In genomic region chr11:102471474-102471873, GRCh38 we compare ENCODE assay signal across 20 cellular contexts. TPM values are rescaled to one million over a fixed set of nuclear protein-coding genes. Genes with fewer than 3 reads are reported as not detected.
DNase-seq lines count a peak whose midpoint lies in the region; ATAC-seq and TF ChIP-seq lines count a peak whose summit lies in the region.
"Had no signal": no experiment of that assay in that cellular context is flagged by ENCODE, and none has a peak within 500 bp of the region (broad histone marks: within the 10 kb centered on the region; RNA-seq: fewer than 3 reads in every experiment).

No MANE protein-coding gene starts in this region.

- peaks cover 72% of the 10 kb centered on the region for H3K4me1 Mint-ChIP-seq in activated naive CD8-positive, alpha-beta T cell treated with anti-CD3 and anti-CD28 coated beads, Interleukin-2, amount 10 ng/mL, durations not matched to agents 7 days and 5 days
- H3K4me1 Mint-ChIP-seq in activated naive CD8-positive, alpha-beta T cell treated with anti-CD3 and anti-CD28 coated beads, Interleukin-2, amount 50 U/mL, for 24 hours = peaks cover 92% of the 10 kb centered on the region
- H3K4me1 Mint-ChIP-seq in GM23338 = peaks cover 4% of the 10 kb centered on the region; the same call in 1 of the 3 replicates
- H3K4me1 Mint-ChIP-seq in central memory CD8-positive, alpha-beta T cell = peaks cover 38% of the 10 kb centered on the region

- H3K4me3 ChIP-seq in GM23338 = no peak overlapping the region
- no peak overlapping the region for H3K4me3 ChIP-seq in suprapubic skin
- no peak overlapping the region for H3K4me3 ChIP-seq in hepatocyte
- H3K4me3 ChIP-seq: MG63, SK-N-MC had no signal

- no peak for DNase-seq in activated naive CD8-positive, alpha-beta T cell treated with anti-CD3 and anti-CD28 coated beads, Interleukin-2, amount 10 ng/mL, durations not matched to agents 7 days and 5 days
- DNase-seq in activated naive CD8-positive, alpha-beta T cell treated with anti-CD3 and anti-CD28 coated beads, Interleukin-2, amount 50 U/mL, for 24 hours = no peak
- DNase-seq in GM23338 (ENCODE audit: low spot score) = no peak
- no peak for DNase-seq in central memory CD8-positive, alpha-beta T cell (ENCODE audit: low spot score in 2 of 2)
- no peak for DNase-seq in suprapubic skin (ENCODE audit: low spot score in 2 of 2)
- no peak for DNase-seq in hepatocyte (ENCODE audit: low spot score)
- DNase-seq in caudate nucleus (lab: John Stamatoyannopoulos, UW) = no peak
- DNase-seq: AML-193, Caco-2, H9, IMR-90, MG63, NCI-H1048, NCI-H1436, NCI-H1930, NCI-H526 treated with DMSO at 0.1 percent for 48 hours, SHP77 had no signal

- H3K27me3 ChIP-seq in GM23338 (ENCODE audit: insufficient read depth) = no peaks in the 10 kb centered on the region
- H3K27me3 ChIP-seq in suprapubic skin = no peaks in the 10 kb centered on the region
- no peaks in the 10 kb centered on the region for H3K27me3 ChIP-seq in hepatocyte
- H3K27me3 ChIP-seq: MG63 had no signal

- no peaks in the 10 kb centered on the region for H3K79me2 ChIP-seq in GM23338 (replicated peaks; ENCODE audit: insufficient read depth)
- H3K79me2 ChIP-seq in hepatocyte = no peaks in the 10 kb centered on the region

- no peak for TF ChIP-seq EP300 in suprapubic skin (IDR thresholded peaks at IDR 0.05)

- H3K4me2 ChIP-seq in GM23338 (no peak overlapping the region), hepatocyte (no peak overlapping the region)

- peaks cover 12% of the 10 kb centered on the region for H3K36me3 Mint-ChIP-seq in activated naive CD8-positive, alpha-beta T cell treated with anti-CD3 and anti-CD28 coated beads, Interleukin-2, amount 10 ng/mL, durations not matched to agents 7 days and 5 days
- no peaks in the 10 kb centered on the region for H3K36me3 Mint-ChIP-seq in activated naive CD8-positive, alpha-beta T cell treated with anti-CD3 and anti-CD28 coated beads, Interleukin-2, amount 50 U/mL, for 24 hours (ENCODE audit: low read depth)
- H3K36me3 Mint-ChIP-seq in GM23338 (ENCODE audit: low read depth) = no peaks in the 10 kb centered on the region
- H3K36me3 Mint-ChIP-seq in central memory CD8-positive, alpha-beta T cell (ENCODE audit: insufficient read depth) = peaks cover 2% of the 10 kb centered on the region
- H3K36me3 Mint-ChIP-seq: CD14-positive monocyte had no signal

- H3K27me3 Mint-ChIP-seq in activated naive CD8-positive, alpha-beta T cell treated with anti-CD3 and anti-CD28 coated beads, Interleukin-2, amount 10 ng/mL, durations not matched to agents 7 days and 5 days = no peaks in the 10 kb centered on the region
- no peaks in the 10 kb centered on the region for H3K27me3 Mint-ChIP-seq in activated naive CD8-positive, alpha-beta T cell treated with anti-CD3 and anti-CD28 coated beads, Interleukin-2, amount 50 U/mL, for 24 hours
- H3K27me3 Mint-ChIP-seq in GM23338 (ENCODE audit: insufficient read depth, low read depth, poor library complexity) = peaks cover 4% of the 10 kb centered on the region
- H3K27me3 Mint-ChIP-seq in central memory CD8-positive, alpha-beta T cell = no peaks in the 10 kb centered on the region

- TF ChIP-seq CTCF in GM23338 (conservative IDR thresholded peaks at IDR 0.05; ENCODE audit: low read depth in 2 of 2) (no peak), suprapubic skin (IDR thresholded peaks at IDR 0.05) (no peak), hepatocyte (IDR thresholded peaks at IDR 0.05; ENCODE audit: poor library complexity) (no peak)

- TF ChIP-seq POLR2A in suprapubic skin (IDR thresholded peaks at IDR 0.05) = no peak

- H2AFZ ChIP-seq in GM23338 (peak overlapping the region; percentile 6; the same call in 1 of the 2 replicates), hepatocyte (no peak overlapping the region)

- H3F3A ChIP-seq in GM23338 (replicated peaks; ENCODE audit: low read depth) = no peaks in the 10 kb centered on the region

- peak overlapping the region; percentile 50 for H3K4me3 Mint-ChIP-seq in activated naive CD8-positive, alpha-beta T cell treated with anti-CD3 and anti-CD28 coated beads, Interleukin-2, amount 10 ng/mL, durations not matched to agents 7 days and 5 days
- H3K4me3 Mint-ChIP-seq in activated naive CD8-positive, alpha-beta T cell treated with anti-CD3 and anti-CD28 coated beads, Interleukin-2, amount 50 U/mL, for 24 hours = no peak overlapping the region
- H3K4me3 Mint-ChIP-seq in GM23338 = no peak overlapping the region
- H3K4me3 Mint-ChIP-seq in central memory CD8-positive, alpha-beta T cell = no peak overlapping the region
- H3K4me3 Mint-ChIP-seq: CD14-positive monocyte, H9 had no signal

- POLR2A ChIA-PET in activated naive CD8-positive, alpha-beta T cell treated with anti-CD3 and anti-CD28 coated beads, Interleukin-2, amount 10 ng/mL, durations not matched to agents 7 days and 5 days (lab: Charles Lee) = interaction anchor here (1.5 kb wide), 1 partner anchor 13 kb away, joined by 3 read pairs; no protein-coding TSS in a partner anchor

- no peak overlapping the region for H3K27ac ChIP-seq in GM23338 (ENCODE audit: low read depth)
- H3K27ac ChIP-seq in suprapubic skin = peak overlapping the region; percentile 8
- no peak overlapping the region for H3K27ac ChIP-seq in hepatocyte
- no peak overlapping the region for H3K27ac ChIP-seq in caudate nucleus (ENCODE audit: low read depth, low read length)
- H3K27ac ChIP-seq: SK-N-MC had no signal

- no peaks in the 10 kb centered on the region for H4K20me1 ChIP-seq in GM23338 (replicated peaks; ENCODE audit: insufficient read depth)
- H4K20me1 ChIP-seq in hepatocyte (ENCODE audit: insufficient read depth, poor library complexity, severe bottlenecking) = no peaks in the 10 kb centered on the region

- peak overlapping the region; percentile 26 for H3K27ac Mint-ChIP-seq in activated naive CD8-positive, alpha-beta T cell treated with anti-CD3 and anti-CD28 coated beads, Interleukin-2, amount 10 ng/mL, durations not matched to agents 7 days and 5 days
- H3K27ac Mint-ChIP-seq in activated naive CD8-positive, alpha-beta T cell treated with anti-CD3 and anti-CD28 coated beads, Interleukin-2, amount 50 U/mL, for 24 hours = no peak overlapping the region
- no peak overlapping the region for H3K27ac Mint-ChIP-seq in GM23338
- H3K27ac Mint-ChIP-seq in central memory CD8-positive, alpha-beta T cell (ENCODE audit: low read depth) = peak overlapping the region; percentile 75
- H3K27ac Mint-ChIP-seq: H9 had no signal

- H3K9me2 ChIP-seq in GM23338 (ENCODE audit: insufficient read depth) = no peaks in the 10 kb centered on the region
- H3K9me2 ChIP-seq in hepatocyte (replicated peaks; ENCODE audit: insufficient read depth) = no peaks in the 10 kb centered on the region

- H3K4me1 ChIP-seq in GM23338 (ENCODE audit: insufficient read depth) (0 out of 2 replicates have a peak, but pooled peaks cover 5% of the 10 kb centered on the region), suprapubic skin (peaks cover 33% of the 10 kb centered on the region), hepatocyte (ENCODE audit: insufficient read depth) (peaks cover 38% of the 10 kb centered on the region)

- ATAC-seq in activated naive CD8-positive, alpha-beta T cell treated with anti-CD3 and anti-CD28 coated beads, Interleukin-2, amount 10 ng/mL, durations not matched to agents 7 days and 5 days (ENCODE audit: low read depth) = no peak
- ATAC-seq in activated naive CD8-positive, alpha-beta T cell treated with anti-CD3 and anti-CD28 coated beads, Interleukin-2, amount 50 U/mL, for 24 hours = no peak
- no peak for ATAC-seq in GM23338
- no peak for ATAC-seq in central memory CD8-positive, alpha-beta T cell (replicated peaks; ENCODE audit: extremely low read depth, poor library complexity, severe bottlenecking)

- H3K9me3 ChIP-seq in suprapubic skin = no peaks in the 10 kb centered on the region
- no peaks in the 10 kb centered on the region for H3K9me3 ChIP-seq in hepatocyte (ENCODE audit: low read depth)
- H3K9me3 ChIP-seq: Caco-2, MG63 had no signal

- H3K9me3 Mint-ChIP-seq in activated naive CD8-positive, alpha-beta T cell treated with anti-CD3 and anti-CD28 coated beads, Interleukin-2, amount 10 ng/mL, durations not matched to agents 7 days and 5 days = peaks cover 2% of the 10 kb centered on the region
- no peaks in the 10 kb centered on the region for H3K9me3 Mint-ChIP-seq in activated naive CD8-positive, alpha-beta T cell treated with anti-CD3 and anti-CD28 coated beads, Interleukin-2, amount 50 U/mL, for 24 hours
- H3K9me3 Mint-ChIP-seq in GM23338 = no peaks in the 10 kb centered on the region
- no peaks in the 10 kb centered on the region for H3K9me3 Mint-ChIP-seq in central memory CD8-positive, alpha-beta T cell
- H3K9me3 Mint-ChIP-seq: CD14-positive monocyte, H9 had no signal

- no peaks in the 10 kb centered on the region for H3K36me3 ChIP-seq in GM23338 (ENCODE audit: insufficient read depth)
- no peaks in the 10 kb centered on the region for H3K36me3 ChIP-seq in suprapubic skin
- no peaks in the 10 kb centered on the region for H3K36me3 ChIP-seq in hepatocyte (replicated peaks; ENCODE audit: insufficient read depth, low read depth)
- H3K36me3 ChIP-seq: MG63 had no signal

TF ChIP-seq in GM23338, 12 proteins besides CTCF, POLR2A, EP300 and RAD21 (continues in another document):
- TF ChIP-seq EZH2phosphoT487 (IDR thresholded peaks at IDR 0.05; ENCODE audit: unreplicated experiment) (no peak), EZH2 (IDR thresholded peaks at IDR 0.05; ENCODE audit: low read depth, unreplicated experiment) (no peak)

RNA-seq across cellular contexts. Expression of gene TMEM123, which starts 18.9 kb away (rescaled TPM):
- 100 to 1,000 TPM; 490 to 493 TPM for total RNA-seq in activated naive CD8-positive, alpha-beta T cell treated with anti-CD3 and anti-CD28 coated beads, Interleukin-2, amount 10 ng/mL, durations not matched to agents 7 days and 5 days
- total RNA-seq in GM23338 (2014; rRNA removed; shearing (Covaris generic)) = 61.0 and 63.0 TPM in 2 replicates
- polyA plus RNA-seq in GM23338 (2016; fragmentation: Nextera tagmentation; extraction: Ambion mirVana) = 37.6 and 44.1 TPM in 2 replicates
- total RNA-seq in suprapubic skin = 100 to 1,000 TPM; 161 to 212 (median 197) TPM
- 179 and 182 TPM in 2 replicates for total RNA-seq in hepatocyte
- 101 and 122 TPM in 2 replicates for polyA plus RNA-seq in hepatocyte

RNA-seq across cellular contexts. Expression of gene MMP7, which starts 59.1 kb away (rescaled TPM):
- not detected for total RNA-seq in activated naive CD8-positive, alpha-beta T cell treated with anti-CD3 and anti-CD28 coated beads, Interleukin-2, amount 10 ng/mL, durations not matched to agents 7 days and 5 days
- not detected in 2 replicates for total RNA-seq in GM23338 (2014; rRNA removed; shearing (Covaris generic))
- not detected in 2 replicates for polyA plus RNA-seq in GM23338 (2016; fragmentation: Nextera tagmentation; extraction: Ambion mirVana)
- total RNA-seq in suprapubic skin = 100 to 1,000 TPM in 1 of 4 donors, 10 to 100 TPM in 3; 29.9 to 155 (median 81.8) TPM
- total RNA-seq in hepatocyte = 1.9 and 5.0 TPM in 2 replicates
- polyA plus RNA-seq in hepatocyte = 2.8 and 3.4 TPM in 2 replicates
- total RNA-seq: Caco-2, H9, IMR-90, RPMI7951 had no signal
- polyA plus RNA-seq: CD14-positive monocyte, IMR-90 had no signal

Comparison
In these comparisons a context has a peak if more than half of its experiments do, and no peak if none do; other contexts are left out.
1. H3K27ac Mint-ChIP-seq: peak in activated naive CD8-positive, alpha-beta T cell treated with anti-CD3 and anti-CD28 coated beads, Interleukin-2, amount 10 ng/mL, durations not matched to agents 7 days and 5 days (single experiment) and central memory CD8-positive, alpha-beta T cell (single experiment); none in activated naive CD8-positive, alpha-beta T cell treated with anti-CD3 and anti-CD28 coated beads, Interleukin-2, amount 50 U/mL, for 24 hours (single experiment) and GM23338 (single experiment).